ENCODE assay signal across 10 cellular contexts in the genomic region with DNA sequence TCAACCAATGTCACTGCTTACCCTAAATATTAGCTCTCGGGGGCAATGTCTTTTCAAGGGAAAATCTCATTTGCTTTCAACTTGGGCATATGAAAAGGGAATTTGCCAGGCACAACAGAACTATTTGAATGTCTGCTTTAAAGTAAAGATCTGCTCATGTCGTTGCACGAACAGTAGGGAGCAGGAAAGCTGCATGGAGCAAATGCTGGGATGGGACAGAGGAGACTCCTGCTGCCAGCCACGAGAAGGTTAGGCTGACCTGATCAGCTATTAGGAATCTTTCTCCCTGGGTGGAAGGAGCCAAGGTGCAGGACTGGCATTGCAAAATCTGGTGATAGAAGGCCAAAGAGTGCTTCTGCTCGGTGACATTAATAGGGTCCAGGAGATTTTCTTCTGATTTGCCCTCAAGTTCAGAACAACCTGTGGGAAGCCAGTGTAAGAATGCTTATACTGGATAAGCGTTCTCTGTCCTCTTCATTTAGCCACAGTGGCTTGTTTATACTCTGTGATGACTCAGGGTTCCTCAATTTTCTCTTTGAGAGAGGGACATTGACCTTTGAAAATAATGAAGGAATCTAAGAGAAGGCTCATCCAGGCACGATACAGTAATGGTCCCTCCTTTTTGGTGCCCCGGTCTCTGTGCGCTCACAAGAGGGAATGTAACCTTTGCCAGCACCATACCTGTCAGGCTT. TPM values are rescaled to one million over a fixed set of nuclear protein-coding genes. Genes with fewer than 3 reads are reported as not detected.
DNase-seq lines count a peak whose midpoint lies in the region; ATAC-seq, FAIRE-seq and TF ChIP-seq lines count a peak whose summit lies in the region.
"Had no signal": no experiment of that assay in that cellular context is flagged by ENCODE, and none has a peak within 500 bp of the region (broad histone marks: within the 10 kb centered on the region; RNA-seq: fewer than 3 reads in every experiment).

No MANE protein-coding gene starts in this region.

- peak overlapping the region; percentile 72 for H3K27ac ChIP-seq in hepatocyte
- H3K27ac ChIP-seq in gastrocnemius medialis, result peak overlapping the region; percentile 78 to 92 (median 84)

- H2AFZ ChIP-seq in hepatocyte, result no peak overlapping the region

- no peaks in the 10 kb centered on the region for H4K20me1 ChIP-seq in hepatocyte (ENCODE audit: insufficient read depth, poor library complexity, severe bottlenecking)

- intact Hi-C loops in gastrocnemius medialis (cut with DNase I; ENCODE audit: low total_unique reads), result loop anchor here (1.0 kb wide), 2 partner anchors 30 to 39 kb away; no protein-coding TSS in a partner anchor

- H3K4me3 ChIP-seq in astrocyte of the spinal cord (ENCODE audit: low read depth, low read length), result no peak overlapping the region
- no peak overlapping the region for H3K4me3 ChIP-seq in hepatocyte
- peak overlapping the region in 2 of 4 donors; percentile 18 to 26 for H3K4me3 ChIP-seq in gastrocnemius medialis
- H3K4me3 ChIP-seq: MG63 had no signal

- no peak for TF ChIP-seq POLR2A in gastrocnemius medialis (IDR thresholded peaks at IDR 0.05)

- H3K9me2 ChIP-seq in hepatocyte (replicated peaks; ENCODE audit: insufficient read depth), result no peaks in the 10 kb centered on the region

- ATAC-seq in gastrocnemius medialis (peak; percentile 79 to 88), HG03045 (IDR thresholded peaks at IDR 0.05; ENCODE audit: unreplicated experiment) (no peak)
- ATAC-seq: natural killer cell had no signal

- no peak overlapping the region for H3K4me2 ChIP-seq in hepatocyte

- H3K36me3 ChIP-seq in hepatocyte (replicated peaks; ENCODE audit: insufficient read depth, low read depth), result no peaks in the 10 kb centered on the region
- no peaks in the 10 kb centered on the region for H3K36me3 ChIP-seq in gastrocnemius medialis

- DNase-seq in GM03348 (ENCODE audit: low spot score) (peak; percentile 23), astrocyte of the spinal cord (ENCODE audit: low read depth, low spot score) (peak; percentile 53), hepatocyte (ENCODE audit: low spot score) (peak; percentile 16), gastrocnemius medialis (peak in 1 of 2 donors; percentile 70), NCI-H524 treated with DMSO at 0.1 percent for 48 hours (lab: John Stamatoyannopoulos, UW) (no peak), NCI-H2107 treated with DMSO at 0.1 percent for 48 hours (lab: John Stamatoyannopoulos, UW; ENCODE audit: unreplicated experiment) (no peak), frontal cortex (ENCODE audit: low spot score in 2 of 2) (no peak)
- DNase-seq: natural killer cell had no signal

- H3K79me2 ChIP-seq in hepatocyte, result no peaks in the 10 kb centered on the region

- H3K27me3 ChIP-seq in hepatocyte, result no peaks in the 10 kb centered on the region
- H3K27me3 ChIP-seq in gastrocnemius medialis, result no peaks in the 10 kb centered on the region
- H3K27me3 ChIP-seq: MG63 had no signal

- H3K4me1 ChIP-seq in hepatocyte (ENCODE audit: insufficient read depth) (peaks cover 7% of the 10 kb centered on the region), gastrocnemius medialis (peaks cover 17 to 36% of the 10 kb centered on the region in 2 donors)

- FAIRE-seq in frontal cortex (lab: Jason Lieb, UNC), result no peak

- TF ChIP-seq CTCF in astrocyte of the spinal cord (IDR thresholded peaks at IDR 0.05; ENCODE audit: low read depth, low read length) (peak; percentile 39), hepatocyte (IDR thresholded peaks at IDR 0.05; ENCODE audit: poor library complexity) (peak; percentile 20), gastrocnemius medialis (IDR thresholded peaks at IDR 0.05 in 4 of 5, conservative IDR thresholded peaks at IDR 0.05 in 1 of 5) (peak; percentile 33 to 74 (median 64))

- 68% methylated on average over 9 of the region's 9 CpGs for WGBS in hepatocyte (ENCODE audit: low lambda C conversion rate, missing lambda C conversion rate)

- H3K9me3 ChIP-seq in hepatocyte (ENCODE audit: low read depth) (no peaks in the 10 kb centered on the region), gastrocnemius medialis (no peaks in the 10 kb centered on the region)
- H3K9me3 ChIP-seq: MG63 had no signal

- in situ Hi-C loops in astrocyte of the spinal cord (cut with HindIII; ENCODE audit: low sequenced_read_pairs), result no loop called here
- in situ Hi-C loops in gastrocnemius medialis (cut with MboI; ENCODE audit: low sequenced_read_pairs in 4 of 4), result loop anchor here in 2 of 4 donors (5.0 to 25.0 kb wide), 3 partner anchors 37 to 133 kb away; a partner anchor contains a TSS

RNA-seq across cellular contexts. Expression of a gene that starts 22.9 kb away (rescaled TPM):
- 40.0 and 55.3 TPM in 2 replicates for total RNA-seq in hepatocyte
- 28.2 and 31.5 TPM in 2 replicates for polyA plus RNA-seq in hepatocyte
- 1,000 to 10,000 TPM; 2,023 to 8,069 (median 7,102) TPM for total RNA-seq in gastrocnemius medialis
- total RNA-seq in frontal cortex, result 90.1 TPM

Comparison
In these comparisons a context has a peak if more than half of its experiments do, and no peak if none do; other contexts are left out.
1. DNase-seq: peak in GM03348 (single experiment), astrocyte of the spinal cord (single experiment) and hepatocyte (single experiment); none in NCI-H524 treated with DMSO at 0.1 percent for 48 hours (single experiment), NCI-H2107 treated with DMSO at 0.1 percent for 48 hours (single experiment) and frontal cortex (0 of 2).
2. RNA of a gene that starts 22.9 kb away (total RNA-seq): 2,023 to 8,069 TPM in gastrocnemius medialis; 90.1 TPM in frontal cortex (single experiment) and 40.0 to 55.3 TPM in hepatocyte; every median in the first group is over 10 times any median in the second.
3. Peak in every context shown above with its lines, with median percentiles within 50 percentile points of each other: CTCF ChIP-seq.